1 cellular context compared by ENCODE assay signal in genomic region chr3:197736491-197737318, GRCh38.
TF ChIP-seq lines count a peak whose summit lies in the region.

RUBCN (minus strand) TSS chr3:197736904; CDS start chr3:197736719, 185 bp downstream.

TF ChIP-seq in K562, 482 proteins besides CTCF, POLR2A, EP300 and RAD21 (continued from another document and continues in another):
- TF ChIP-seq ZNF512 (tag; IDR thresholded peaks at IDR 0.05) (no peak), CCNT2 (IDR thresholded peaks at IDR 0.05; ENCODE audit: borderline replicate concordance, extremely low read depth, insufficient read length, low read depth, low read length) (peak; percentile 61), SMAD3 (CRISPR knock-in tag; conservative IDR thresholded peaks at IDR 0.05) (no peak), CBX3 (IDR thresholded peaks at IDR 0.05; ENCODE audit: borderline replicate concordance in 1 of 2, low read length in 2 of 2) (no peak), ZC3H8 (IDR thresholded peaks at IDR 0.05) (no peak), TBL1XR1 (IDR thresholded peaks at IDR 0.05; ENCODE audit: low read length in 2 of 2) (no peak), SAP30 (IDR thresholded peaks at IDR 0.05; ENCODE audit: borderline replicate concordance, insufficient read depth, low read depth, low read length, poor library complexity, severe bottlenecking) (no peak), ARID2 (IDR thresholded peaks at IDR 0.05) (no peak), HMGN3 (IDR thresholded peaks at IDR 0.05; ENCODE audit: borderline replicate concordance, extremely low read depth, insufficient read length, low read depth, low read length) (peak; percentile 25), SUPT5H (IDR thresholded peaks at IDR 0.05) (peak; percentile 81), NCOA4 (IDR thresholded peaks at IDR 0.05; ENCODE audit: partially characterized antibody) (no peak), E2F3 (CRISPR knock-in tag; IDR thresholded peaks at IDR 0.05) (peak; percentile 45; the same call in 1 of the 2 replicates), ATF3 (IDR thresholded peaks at IDR 0.05) (no peak), ATF3 (CRISPR knock-in tag; conservative IDR thresholded peaks at IDR 0.05) (no peak), HDGF (IDR thresholded peaks at IDR 0.05) (no peak)
- TF ChIP-seq, protein P1, sequence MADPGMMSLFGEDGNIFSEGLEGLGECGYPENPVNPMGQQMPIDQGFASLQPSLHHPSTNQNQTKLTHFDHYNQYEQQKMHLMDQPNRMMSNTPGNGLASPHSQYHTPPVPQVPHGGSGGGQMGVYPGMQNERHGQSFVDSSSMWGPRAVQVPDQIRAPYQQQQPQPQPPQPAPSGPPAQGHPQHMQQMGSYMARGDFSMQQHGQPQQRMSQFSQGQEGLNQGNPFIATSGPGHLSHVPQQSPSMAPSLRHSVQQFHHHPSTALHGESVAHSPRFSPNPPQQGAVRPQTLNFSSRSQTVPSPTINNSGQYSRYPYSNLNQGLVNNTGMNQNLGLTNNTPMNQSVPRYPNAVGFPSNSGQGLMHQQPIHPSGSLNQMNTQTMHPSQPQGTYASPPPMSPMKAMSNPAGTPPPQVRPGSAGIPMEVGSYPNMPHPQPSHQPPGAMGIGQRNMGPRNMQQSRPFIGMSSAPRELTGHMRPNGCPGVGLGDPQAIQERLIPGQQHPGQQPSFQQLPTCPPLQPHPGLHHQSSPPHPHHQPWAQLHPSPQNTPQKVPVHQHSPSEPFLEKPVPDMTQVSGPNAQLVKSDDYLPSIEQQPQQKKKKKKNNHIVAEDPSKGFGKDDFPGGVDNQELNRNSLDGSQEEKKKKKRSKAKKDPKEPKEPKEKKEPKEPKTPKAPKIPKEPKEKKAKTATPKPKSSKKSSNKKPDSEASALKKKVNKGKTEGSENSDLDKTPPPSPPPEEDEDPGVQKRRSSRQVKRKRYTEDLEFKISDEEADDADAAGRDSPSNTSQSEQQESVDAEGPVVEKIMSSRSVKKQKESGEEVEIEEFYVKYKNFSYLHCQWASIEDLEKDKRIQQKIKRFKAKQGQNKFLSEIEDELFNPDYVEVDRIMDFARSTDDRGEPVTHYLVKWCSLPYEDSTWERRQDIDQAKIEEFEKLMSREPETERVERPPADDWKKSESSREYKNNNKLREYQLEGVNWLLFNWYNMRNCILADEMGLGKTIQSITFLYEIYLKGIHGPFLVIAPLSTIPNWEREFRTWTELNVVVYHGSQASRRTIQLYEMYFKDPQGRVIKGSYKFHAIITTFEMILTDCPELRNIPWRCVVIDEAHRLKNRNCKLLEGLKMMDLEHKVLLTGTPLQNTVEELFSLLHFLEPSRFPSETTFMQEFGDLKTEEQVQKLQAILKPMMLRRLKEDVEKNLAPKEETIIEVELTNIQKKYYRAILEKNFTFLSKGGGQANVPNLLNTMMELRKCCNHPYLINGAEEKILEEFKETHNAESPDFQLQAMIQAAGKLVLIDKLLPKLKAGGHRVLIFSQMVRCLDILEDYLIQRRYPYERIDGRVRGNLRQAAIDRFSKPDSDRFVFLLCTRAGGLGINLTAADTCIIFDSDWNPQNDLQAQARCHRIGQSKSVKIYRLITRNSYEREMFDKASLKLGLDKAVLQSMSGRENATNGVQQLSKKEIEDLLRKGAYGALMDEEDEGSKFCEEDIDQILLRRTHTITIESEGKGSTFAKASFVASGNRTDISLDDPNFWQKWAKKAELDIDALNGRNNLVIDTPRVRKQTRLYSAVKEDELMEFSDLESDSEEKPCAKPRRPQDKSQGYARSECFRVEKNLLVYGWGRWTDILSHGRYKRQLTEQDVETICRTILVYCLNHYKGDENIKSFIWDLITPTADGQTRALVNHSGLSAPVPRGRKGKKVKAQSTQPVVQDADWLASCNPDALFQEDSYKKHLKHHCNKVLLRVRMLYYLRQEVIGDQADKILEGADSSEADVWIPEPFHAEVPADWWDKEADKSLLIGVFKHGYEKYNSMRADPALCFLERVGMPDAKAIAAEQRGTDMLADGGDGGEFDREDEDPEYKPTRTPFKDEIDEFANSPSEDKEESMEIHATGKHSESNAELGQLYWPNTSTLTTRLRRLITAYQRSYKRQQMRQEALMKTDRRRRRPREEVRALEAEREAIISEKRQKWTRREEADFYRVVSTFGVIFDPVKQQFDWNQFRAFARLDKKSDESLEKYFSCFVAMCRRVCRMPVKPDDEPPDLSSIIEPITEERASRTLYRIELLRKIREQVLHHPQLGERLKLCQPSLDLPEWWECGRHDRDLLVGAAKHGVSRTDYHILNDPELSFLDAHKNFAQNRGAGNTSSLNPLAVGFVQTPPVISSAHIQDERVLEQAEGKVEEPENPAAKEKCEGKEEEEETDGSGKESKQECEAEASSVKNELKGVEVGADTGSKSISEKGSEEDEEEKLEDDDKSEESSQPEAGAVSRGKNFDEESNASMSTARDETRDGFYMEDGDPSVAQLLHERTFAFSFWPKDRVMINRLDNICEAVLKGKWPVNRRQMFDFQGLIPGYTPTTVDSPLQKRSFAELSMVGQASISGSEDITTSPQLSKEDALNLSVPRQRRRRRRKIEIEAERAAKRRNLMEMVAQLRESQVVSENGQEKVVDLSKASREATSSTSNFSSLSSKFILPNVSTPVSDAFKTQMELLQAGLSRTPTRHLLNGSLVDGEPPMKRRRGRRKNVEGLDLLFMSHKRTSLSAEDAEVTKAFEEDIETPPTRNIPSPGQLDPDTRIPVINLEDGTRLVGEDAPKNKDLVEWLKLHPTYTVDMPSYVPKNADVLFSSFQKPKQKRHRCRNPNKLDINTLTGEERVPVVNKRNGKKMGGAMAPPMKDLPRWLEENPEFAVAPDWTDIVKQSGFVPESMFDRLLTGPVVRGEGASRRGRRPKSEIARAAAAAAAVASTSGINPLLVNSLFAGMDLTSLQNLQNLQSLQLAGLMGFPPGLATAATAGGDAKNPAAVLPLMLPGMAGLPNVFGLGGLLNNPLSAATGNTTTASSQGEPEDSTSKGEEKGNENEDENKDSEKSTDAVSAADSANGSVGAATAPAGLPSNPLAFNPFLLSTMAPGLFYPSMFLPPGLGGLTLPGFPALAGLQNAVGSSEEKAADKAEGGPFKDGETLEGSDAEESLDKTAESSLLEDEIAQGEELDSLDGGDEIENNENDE (IDR thresholded peaks at IDR 0.05; ENCODE audit: low read depth, low read length): no peak
- TF ChIP-seq, protein P2, sequence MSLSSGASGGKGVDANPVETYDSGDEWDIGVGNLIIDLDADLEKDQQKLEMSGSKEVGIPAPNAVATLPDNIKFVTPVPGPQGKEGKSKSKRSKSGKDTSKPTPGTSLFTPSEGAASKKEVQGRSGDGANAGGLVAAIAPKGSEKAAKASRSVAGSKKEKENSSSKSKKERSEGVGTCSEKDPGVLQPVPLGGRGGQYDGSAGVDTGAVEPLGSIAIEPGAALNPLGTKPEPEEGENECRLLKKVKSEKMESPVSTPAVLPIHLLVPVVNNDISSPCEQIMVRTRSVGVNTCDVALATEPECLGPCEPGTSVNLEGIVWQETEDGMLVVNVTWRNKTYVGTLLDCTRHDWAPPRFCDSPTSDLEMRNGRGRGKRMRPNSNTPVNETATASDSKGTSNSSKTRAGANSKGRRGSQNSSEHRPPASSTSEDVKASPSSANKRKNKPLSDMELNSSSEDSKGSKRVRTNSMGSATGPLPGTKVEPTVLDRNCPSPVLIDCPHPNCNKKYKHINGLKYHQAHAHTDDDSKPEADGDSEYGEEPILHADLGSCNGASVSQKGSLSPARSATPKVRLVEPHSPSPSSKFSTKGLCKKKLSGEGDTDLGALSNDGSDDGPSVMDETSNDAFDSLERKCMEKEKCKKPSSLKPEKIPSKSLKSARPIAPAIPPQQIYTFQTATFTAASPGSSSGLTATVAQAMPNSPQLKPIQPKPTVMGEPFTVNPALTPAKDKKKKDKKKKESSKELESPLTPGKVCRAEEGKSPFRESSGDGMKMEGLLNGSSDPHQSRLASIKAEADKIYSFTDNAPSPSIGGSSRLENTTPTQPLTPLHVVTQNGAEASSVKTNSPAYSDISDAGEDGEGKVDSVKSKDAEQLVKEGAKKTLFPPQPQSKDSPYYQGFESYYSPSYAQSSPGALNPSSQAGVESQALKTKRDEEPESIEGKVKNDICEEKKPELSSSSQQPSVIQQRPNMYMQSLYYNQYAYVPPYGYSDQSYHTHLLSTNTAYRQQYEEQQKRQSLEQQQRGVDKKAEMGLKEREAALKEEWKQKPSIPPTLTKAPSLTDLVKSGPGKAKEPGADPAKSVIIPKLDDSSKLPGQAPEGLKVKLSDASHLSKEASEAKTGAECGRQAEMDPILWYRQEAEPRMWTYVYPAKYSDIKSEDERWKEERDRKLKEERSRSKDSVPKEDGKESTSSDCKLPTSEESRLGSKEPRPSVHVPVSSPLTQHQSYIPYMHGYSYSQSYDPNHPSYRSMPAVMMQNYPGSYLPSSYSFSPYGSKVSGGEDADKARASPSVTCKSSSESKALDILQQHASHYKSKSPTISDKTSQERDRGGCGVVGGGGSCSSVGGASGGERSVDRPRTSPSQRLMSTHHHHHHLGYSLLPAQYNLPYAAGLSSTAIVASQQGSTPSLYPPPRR (CRISPR knock-in tag; IDR thresholded peaks at IDR 0.05; ENCODE audit: borderline replicate concordance): no peak
- TF ChIP-seq, protein P3, sequence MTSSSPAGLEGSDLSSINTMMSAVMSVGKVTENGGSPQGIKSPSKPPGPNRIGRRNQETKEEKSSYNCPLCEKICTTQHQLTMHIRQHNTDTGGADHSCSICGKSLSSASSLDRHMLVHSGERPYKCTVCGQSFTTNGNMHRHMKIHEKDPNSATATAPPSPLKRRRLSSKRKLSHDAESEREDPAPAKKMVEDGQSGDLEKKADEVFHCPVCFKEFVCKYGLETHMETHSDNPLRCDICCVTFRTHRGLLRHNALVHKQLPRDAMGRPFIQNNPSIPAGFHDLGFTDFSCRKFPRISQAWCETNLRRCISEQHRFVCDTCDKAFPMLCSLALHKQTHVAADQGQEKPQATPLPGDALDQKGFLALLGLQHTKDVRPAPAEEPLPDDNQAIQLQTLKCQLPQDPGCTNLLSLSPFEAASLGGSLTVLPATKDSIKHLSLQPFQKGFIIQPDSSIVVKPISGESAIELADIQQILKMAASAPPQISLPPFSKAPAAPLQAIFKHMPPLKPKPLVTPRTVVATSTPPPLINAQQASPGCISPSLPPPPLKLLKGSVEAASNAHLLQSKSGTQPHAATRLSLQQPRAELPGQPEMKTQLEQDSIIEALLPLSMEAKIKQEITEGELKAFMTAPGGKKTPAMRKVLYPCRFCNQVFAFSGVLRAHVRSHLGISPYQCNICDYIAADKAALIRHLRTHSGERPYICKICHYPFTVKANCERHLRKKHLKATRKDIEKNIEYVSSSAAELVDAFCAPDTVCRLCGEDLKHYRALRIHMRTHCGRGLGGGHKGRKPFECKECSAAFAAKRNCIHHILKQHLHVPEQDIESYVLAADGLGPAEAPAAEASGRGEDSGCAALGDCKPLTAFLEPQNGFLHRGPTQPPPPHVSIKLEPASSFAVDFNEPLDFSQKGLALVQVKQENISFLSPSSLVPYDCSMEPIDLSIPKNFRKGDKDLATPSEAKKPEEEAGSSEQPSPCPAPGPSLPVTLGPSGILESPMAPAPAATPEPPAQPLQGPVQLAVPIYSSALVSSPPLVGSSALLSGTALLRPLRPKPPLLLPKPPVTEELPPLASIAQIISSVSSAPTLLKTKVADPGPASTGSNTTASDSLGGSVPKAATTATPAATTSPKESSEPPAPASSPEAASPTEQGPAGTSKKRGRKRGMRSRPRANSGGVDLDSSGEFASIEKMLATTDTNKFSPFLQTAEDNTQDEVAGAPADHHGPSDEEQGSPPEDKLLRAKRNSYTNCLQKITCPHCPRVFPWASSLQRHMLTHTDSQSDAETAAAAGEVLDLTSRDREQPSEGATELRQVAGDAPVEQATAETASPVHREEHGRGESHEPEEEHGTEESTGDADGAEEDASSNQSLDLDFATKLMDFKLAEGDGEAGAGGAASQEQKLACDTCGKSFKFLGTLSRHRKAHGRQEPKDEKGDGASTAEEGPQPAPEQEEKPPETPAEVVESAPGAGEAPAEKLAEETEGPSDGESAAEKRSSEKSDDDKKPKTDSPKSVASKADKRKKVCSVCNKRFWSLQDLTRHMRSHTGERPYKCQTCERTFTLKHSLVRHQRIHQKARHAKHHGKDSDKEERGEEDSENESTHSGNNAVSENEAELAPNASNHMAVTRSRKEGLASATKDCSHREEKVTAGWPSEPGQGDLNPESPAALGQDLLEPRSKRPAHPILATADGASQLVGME (CRISPR knock-in tag; IDR thresholded peaks at IDR 0.05): 0 out of 2 replicates have a peak, but pooled peaks have one; percentile 31
- TF ChIP-seq, protein P4, sequence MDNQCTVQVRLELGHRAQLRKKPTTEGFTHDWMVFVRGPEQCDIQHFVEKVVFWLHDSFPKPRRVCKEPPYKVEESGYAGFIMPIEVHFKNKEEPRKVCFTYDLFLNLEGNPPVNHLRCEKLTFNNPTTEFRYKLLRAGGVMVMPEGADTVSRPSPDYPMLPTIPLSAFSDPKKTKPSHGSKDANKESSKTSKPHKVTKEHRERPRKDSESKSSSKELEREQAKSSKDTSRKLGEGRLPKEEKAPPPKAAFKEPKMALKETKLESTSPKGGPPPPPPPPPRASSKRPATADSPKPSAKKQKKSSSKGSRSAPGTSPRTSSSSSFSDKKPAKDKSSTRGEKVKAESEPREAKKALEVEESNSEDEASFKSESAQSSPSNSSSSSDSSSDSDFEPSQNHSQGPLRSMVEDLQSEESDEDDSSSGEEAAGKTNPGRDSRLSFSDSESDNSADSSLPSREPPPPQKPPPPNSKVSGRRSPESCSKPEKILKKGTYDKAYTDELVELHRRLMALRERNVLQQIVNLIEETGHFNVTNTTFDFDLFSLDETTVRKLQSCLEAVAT (IDR thresholded peaks at IDR 0.05): no peak; a peak in 1 of 4 replicates
- TF ChIP-seq, protein P5, sequence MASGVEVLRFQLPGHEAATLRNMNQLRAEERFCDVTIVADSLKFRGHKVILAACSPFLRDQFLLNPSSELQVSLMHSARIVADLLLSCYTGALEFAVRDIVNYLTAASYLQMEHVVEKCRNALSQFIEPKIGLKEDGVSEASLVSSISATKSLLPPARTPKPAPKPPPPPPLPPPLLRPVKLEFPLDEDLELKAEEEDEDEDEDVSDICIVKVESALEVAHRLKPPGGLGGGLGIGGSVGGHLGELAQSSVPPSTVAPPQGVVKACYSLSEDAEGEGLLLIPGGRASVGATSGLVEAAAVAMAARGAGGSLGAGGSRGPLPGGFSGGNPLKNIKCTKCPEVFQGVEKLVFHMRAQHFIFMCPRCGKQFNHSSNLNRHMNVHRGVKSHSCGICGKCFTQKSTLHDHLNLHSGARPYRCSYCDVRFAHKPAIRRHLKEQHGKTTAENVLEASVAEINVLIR (CRISPR knock-in tag; IDR thresholded peaks at IDR 0.05): 0 out of 2 replicates have a peak, but pooled peaks have one; percentile 31
